8 cellular contexts compared by ENCODE assay signal in genomic region chr1:200028586-200029034, GRCh38. TPM values are rescaled to one million over a fixed set of nuclear protein-coding genes. Genes with fewer than 3 reads are reported as not detected.
DNase-seq lines count a peak whose midpoint lies in the region; ATAC-seq and TF ChIP-seq lines count a peak whose summit lies in the region.

No MANE protein-coding gene starts in this region.

- no peaks in the 10 kb centered on the region for H3K36me3 ChIP-seq in kidney epithelial cell (ENCODE audit: control insufficient read depth, insufficient read depth, low read length)
- no peaks in the 10 kb centered on the region for H3K36me3 ChIP-seq in tibial artery

- no peaks in the 10 kb centered on the region for H3K36me3 Mint-ChIP-seq in activated T-cell treated with anti-CD3 and anti-CD28 coated beads, Interleukin-2, amount 50 U/mL, for 4 hours (ENCODE audit: insufficient read depth)
- H3K36me3 Mint-ChIP-seq in activated T-helper 17 cell treated with anti-CD3 and anti-CD28 coated beads, Interleukin-2, amount 50 U/mL, for 72 hours (ENCODE audit: low read depth) = no peaks in the 10 kb centered on the region

- no peak for TF ChIP-seq CTCF in kidney epithelial cell (IDR thresholded peaks at IDR 0.05; ENCODE audit: insufficient read depth, low read length, poor library complexity, severe bottlenecking)
- TF ChIP-seq CTCF in tibial artery (IDR thresholded peaks at IDR 0.05) = no peak

- H3K27ac Mint-ChIP-seq in activated T-helper 17 cell treated with anti-CD3 and anti-CD28 coated beads, Interleukin-2, amount 50 U/mL, for 72 hours = no peak overlapping the region

- no peaks in the 10 kb centered on the region for H3K9me3 Mint-ChIP-seq in activated T-cell treated with anti-CD3 and anti-CD28 coated beads, Interleukin-2, amount 50 U/mL, for 4 hours
- no peaks in the 10 kb centered on the region for H3K9me3 Mint-ChIP-seq in activated T-helper 17 cell treated with anti-CD3 and anti-CD28 coated beads, Interleukin-2, amount 50 U/mL, for 72 hours

- no peak overlapping the region for H3K27ac ChIP-seq in tibial artery

- peaks cover 15% of the 10 kb centered on the region for H3K4me1 Mint-ChIP-seq in activated T-cell treated with anti-CD3 and anti-CD28 coated beads, Interleukin-2, amount 50 U/mL, for 4 hours (ENCODE audit: low read depth)
- no peaks in the 10 kb centered on the region for H3K4me1 Mint-ChIP-seq in activated T-helper 17 cell treated with anti-CD3 and anti-CD28 coated beads, Interleukin-2, amount 50 U/mL, for 72 hours

- H3K27me3 Mint-ChIP-seq in activated T-cell treated with anti-CD3 and anti-CD28 coated beads, Interleukin-2, amount 50 U/mL, for 4 hours (ENCODE audit: low read depth) = peaks cover 69% of the 10 kb centered on the region
- peaks cover 39% of the 10 kb centered on the region for H3K27me3 Mint-ChIP-seq in activated T-helper 17 cell treated with anti-CD3 and anti-CD28 coated beads, Interleukin-2, amount 50 U/mL, for 72 hours

- peaks cover 40% of the 10 kb centered on the region for H3K27me3 ChIP-seq in kidney epithelial cell (ENCODE audit: control insufficient read depth, insufficient read depth, low read length)
- H3K27me3 ChIP-seq in tibial artery = peaks cover 0 to 47% of the 10 kb centered on the region in 2 donors

- H3K4me3 ChIP-seq in kidney epithelial cell (ENCODE audit: low read depth, low read length) (peak overlapping the region; percentile 32), tibial artery (peak overlapping the region; percentile 24 to 41)

- ATAC-seq in activated T-cell treated with anti-CD3 and anti-CD28 coated beads, Interleukin-2, amount 50 U/mL, for 4 hours = no peak
- ATAC-seq in activated T-helper 17 cell treated with anti-CD3 and anti-CD28 coated beads, Interleukin-2, amount 50 U/mL, for 72 hours (replicated peaks) = no peak
- ATAC-seq in HG03469 (IDR thresholded peaks at IDR 0.05; ENCODE audit: unreplicated experiment) (no peak), HG02884 (IDR thresholded peaks at IDR 0.05; ENCODE audit: unreplicated experiment) (no peak)

- no peak for DNase-seq in activated T-cell treated with anti-CD3 and anti-CD28 coated beads, Interleukin-2, amount 50 U/mL, for 4 hours
- no peak for DNase-seq in activated T-cell treated with anti-CD3 and anti-CD28 coated beads for 4 hours
- DNase-seq in kidney epithelial cell (ENCODE audit: low read depth) = no peak
- DNase-seq in tibial artery = no peak
- DNase-seq in NCI-H187 treated with DMSO at 0.1 percent for 48 hours (lab: John Stamatoyannopoulos, UW) = no peak

- H3K4me1 ChIP-seq in tibial artery = peaks cover 0 to 11% (median 6%) of the 10 kb centered on the region in 4 donors

- H3K9me3 ChIP-seq in tibial artery = no peaks in the 10 kb centered on the region

- intact Hi-C loops in tibial artery (cut with DNase I; ENCODE audit: low total_unique reads) = no loop called here

- H3K4me3 Mint-ChIP-seq in activated T-cell treated with anti-CD3 and anti-CD28 coated beads, Interleukin-2, amount 50 U/mL, for 4 hours = peak overlapping the region; percentile 67
- H3K4me3 Mint-ChIP-seq in activated T-helper 17 cell treated with anti-CD3 and anti-CD28 coated beads, Interleukin-2, amount 50 U/mL, for 72 hours = peak overlapping the region; percentile 61

RNA-seq across cellular contexts. Expression of gene NR5A2, which starts 1.1 kb away (rescaled TPM):
- total RNA-seq in activated T-cell treated with anti-CD3 and anti-CD28 coated beads, Interleukin-2, amount 50 U/mL, for 4 hours = under 1 TPM in 1 of 3 donors, not detected in 2; 0.08 TPM
- total RNA-seq in activated T-helper 17 cell treated with anti-CD3 and anti-CD28 coated beads, Interleukin-2, amount 50 U/mL, for 72 hours = under 1 TPM in 1 of 2 donors, not detected in 1; 0.13 TPM
- total RNA-seq in kidney epithelial cell = not detected in 2 replicates
